3 cellular contexts compared by ENCODE assay signal in genomic region chr1:151368745-151369610, GRCh38.
A peak's percentile ranks its signal among the peaks of the same experiment; 100 is the strongest.
TF ChIP-seq lines count a peak whose summit lies in the region.

No MANE protein-coding gene starts in this region.

TF ChIP-seq in liver, 16 proteins besides CTCF, POLR2A, EP300 and RAD21:
- TF ChIP-seq REST (IDR thresholded peaks at IDR 0.05) (no peak), RXRA (IDR thresholded peaks at IDR 0.05) (peak; percentile 95 to 97), ATF3 (IDR thresholded peaks at IDR 0.05) (no peak), JUND (IDR thresholded peaks at IDR 0.05) (peak in 1 of 2 donors; percentile 38), EGR1 (IDR thresholded peaks at IDR 0.05; ENCODE audit: low read depth in 2 of 2) (no peak), YY1 (IDR thresholded peaks at IDR 0.05) (peak; percentile 11), HNF4G (IDR thresholded peaks at IDR 0.05) (peak; percentile 87), FOXA2 (IDR thresholded peaks at IDR 0.05) (peak; percentile 40), HNF4A (conservative IDR thresholded peaks at IDR 0.05) (peak; percentile 96 to 98), SP1 (IDR thresholded peaks at IDR 0.05) (peak; percentile 78), ZBTB33 (IDR thresholded peaks at IDR 0.05) (no peak), FOXA1 (IDR thresholded peaks at IDR 0.05) (no peak), NR2F2 (IDR thresholded peaks at IDR 0.05) (peak; percentile 9), MAX (IDR thresholded peaks at IDR 0.05) (no peak), TAF1 (conservative IDR thresholded peaks at IDR 0.05) (no peak), GABPA (IDR thresholded peaks at IDR 0.05 in 1 of 2, conservative IDR thresholded peaks at IDR 0.05 in 1 of 2) (peak in 1 of 2 donors; percentile 0)

TF ChIP-seq in HepG2, 621 proteins besides CTCF, POLR2A, EP300 and RAD21:
- TF ChIP-seq HNF4G (IDR thresholded peaks at IDR 0.05; ENCODE audit: borderline replicate concordance, low read depth, low read length) (no peak), HNF4G (CRISPR knock-in tag; IDR thresholded peaks at IDR 0.05; ENCODE audit: borderline replicate concordance, low read depth) (no peak), FOXO1 (CRISPR knock-in tag; IDR thresholded peaks at IDR 0.05) (no peak), YEATS4 (CRISPR knock-in tag; IDR thresholded peaks at IDR 0.05; ENCODE audit: borderline replicate concordance) (no peak), TFAP4 (IDR thresholded peaks at IDR 0.05; ENCODE audit: borderline replicate concordance, low read depth) (no peak), ARNT (IDR thresholded peaks at IDR 0.05) (no peak), SPEN (CRISPR knock-in tag; IDR thresholded peaks at IDR 0.05; ENCODE audit: low read depth) (no peak), ZNF276 (CRISPR knock-in tag; IDR thresholded peaks at IDR 0.05; ENCODE audit: low read depth) (no peak), TBP (CRISPR knock-in tag; IDR thresholded peaks at IDR 0.05) (no peak), ZNF33B (CRISPR knock-in tag; IDR thresholded peaks at IDR 0.05) (no peak), MEIS1 (CRISPR knock-in tag; IDR thresholded peaks at IDR 0.05; ENCODE audit: borderline replicate concordance) (no peak), ARID4A (CRISPR knock-in tag; IDR thresholded peaks at IDR 0.05; ENCODE audit: borderline replicate concordance) (no peak), ZNF326 (CRISPR knock-in tag; IDR thresholded peaks at IDR 0.05; ENCODE audit: borderline replicate concordance) (no peak)

TF ChIP-seq in SK-N-SH, 30 proteins besides CTCF, POLR2A, EP300 and RAD21:
- TF ChIP-seq EZH2phosphoT487 (IDR thresholded peaks at IDR 0.05; ENCODE audit: borderline replicate concordance, low read depth) (no peak), NRF1 (IDR thresholded peaks at IDR 0.05; ENCODE audit: low read depth, low read length) (no peak), FOSL2 (IDR thresholded peaks at IDR 0.05; ENCODE audit: borderline replicate concordance, low read depth) (no peak), MXI1 (IDR thresholded peaks at IDR 0.05; ENCODE audit: low read depth, low read length) (no peak), FOXM1 (IDR thresholded peaks at IDR 0.05; ENCODE audit: low read depth) (no peak), TCF12 (IDR thresholded peaks at IDR 0.05) (no peak), RCOR1 (IDR thresholded peaks at IDR 0.05; ENCODE audit: low read length) (no peak), YY1 (IDR thresholded peaks at IDR 0.05; ENCODE audit: low read depth) (no peak), RFX5 (IDR thresholded peaks at IDR 0.05; ENCODE audit: low read length) (no peak), NFIC (IDR thresholded peaks at IDR 0.05; ENCODE audit: borderline replicate concordance) (no peak)
